1 cellular context compared by ENCODE assay signal in the genomic region with DNA sequence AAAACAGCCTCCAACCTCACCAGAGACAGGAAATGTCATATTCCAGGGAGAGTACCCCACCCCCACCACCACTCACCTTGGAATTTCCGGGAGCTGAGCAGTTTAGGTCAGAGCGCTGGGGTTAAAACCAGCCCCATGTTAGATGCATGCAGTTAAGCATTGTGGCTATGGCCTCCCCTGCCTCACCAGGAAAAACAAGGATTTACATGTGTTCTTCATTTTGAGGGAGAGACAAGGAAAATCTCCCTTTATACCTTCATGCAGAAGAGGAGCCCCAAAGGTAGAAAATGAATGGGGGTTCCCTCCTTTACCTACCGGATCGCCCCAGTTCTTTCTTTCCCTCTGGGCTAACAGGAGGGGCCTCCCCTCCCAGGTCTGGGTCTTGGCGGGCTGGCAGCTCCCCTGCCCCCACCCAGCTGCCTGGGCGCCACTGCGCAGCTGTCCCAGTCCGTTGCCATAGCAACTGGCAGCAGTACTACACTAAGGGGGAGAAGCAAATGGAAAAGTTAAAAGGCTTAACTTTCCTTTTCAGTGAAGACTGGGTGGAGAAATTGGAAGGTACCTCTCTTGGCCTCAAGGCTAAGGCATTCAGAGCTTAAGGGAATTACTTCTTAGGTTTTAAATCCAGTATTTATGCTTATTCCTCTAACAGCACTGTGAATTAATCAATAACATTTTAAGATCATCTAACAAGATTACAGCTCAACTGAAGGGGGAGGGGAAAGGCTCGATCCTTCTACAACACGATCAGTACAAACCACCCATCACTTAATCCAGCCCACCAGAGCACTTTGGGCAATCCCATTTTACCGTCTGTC.
TF ChIP-seq lines count a peak whose summit lies in the region.

No MANE protein-coding gene starts in this region.

TF ChIP-seq in GM12878, 131 proteins besides CTCF, POLR2A, EP300 and RAD21 (continues in another document):
- TF ChIP-seq RB1 (IDR thresholded peaks at IDR 0.05; ENCODE audit: borderline replicate concordance) = peak; percentile 89; the same call in 1 of the 2 replicates
- TF ChIP-seq ZBTB40 (IDR thresholded peaks at IDR 0.05; ENCODE audit: borderline replicate concordance) = peak; percentile 54; the same call in 1 of the 2 replicates
- TF ChIP-seq E2F4 (IDR thresholded peaks at IDR 0.05; ENCODE audit: low read depth, low read length) = no peak
- no peak for TF ChIP-seq SMAD5 (IDR thresholded peaks at IDR 0.05; ENCODE audit: low read depth)
- TF ChIP-seq SREBF2 (IDR thresholded peaks at IDR 0.05; ENCODE audit: low read length) = no peak
- no peak for TF ChIP-seq IRF3 (IDR thresholded peaks at IDR 0.05)
- TF ChIP-seq CEBPZ (IDR thresholded peaks at IDR 0.05; ENCODE audit: low read depth, low read length) = no peak
- no peak for TF ChIP-seq FOS (IDR thresholded peaks at IDR 0.05; ENCODE audit: borderline replicate concordance, extremely low read depth, insufficient read length)
- no peak for TF ChIP-seq HDGF (IDR thresholded peaks at IDR 0.05)
- TF ChIP-seq, protein P1, sequence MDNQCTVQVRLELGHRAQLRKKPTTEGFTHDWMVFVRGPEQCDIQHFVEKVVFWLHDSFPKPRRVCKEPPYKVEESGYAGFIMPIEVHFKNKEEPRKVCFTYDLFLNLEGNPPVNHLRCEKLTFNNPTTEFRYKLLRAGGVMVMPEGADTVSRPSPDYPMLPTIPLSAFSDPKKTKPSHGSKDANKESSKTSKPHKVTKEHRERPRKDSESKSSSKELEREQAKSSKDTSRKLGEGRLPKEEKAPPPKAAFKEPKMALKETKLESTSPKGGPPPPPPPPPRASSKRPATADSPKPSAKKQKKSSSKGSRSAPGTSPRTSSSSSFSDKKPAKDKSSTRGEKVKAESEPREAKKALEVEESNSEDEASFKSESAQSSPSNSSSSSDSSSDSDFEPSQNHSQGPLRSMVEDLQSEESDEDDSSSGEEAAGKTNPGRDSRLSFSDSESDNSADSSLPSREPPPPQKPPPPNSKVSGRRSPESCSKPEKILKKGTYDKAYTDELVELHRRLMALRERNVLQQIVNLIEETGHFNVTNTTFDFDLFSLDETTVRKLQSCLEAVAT (IDR thresholded peaks at IDR 0.05) = no peak
- peak; percentile 93 for TF ChIP-seq TCF12 (IDR thresholded peaks at IDR 0.05; ENCODE audit: low read depth, low read length)
- TF ChIP-seq RBBP5 (conservative IDR thresholded peaks at IDR 0.05) = no peak
- no peak for TF ChIP-seq HSF1 (IDR thresholded peaks at IDR 0.05; ENCODE audit: low read depth, low read length)
- TF ChIP-seq, protein P2, sequence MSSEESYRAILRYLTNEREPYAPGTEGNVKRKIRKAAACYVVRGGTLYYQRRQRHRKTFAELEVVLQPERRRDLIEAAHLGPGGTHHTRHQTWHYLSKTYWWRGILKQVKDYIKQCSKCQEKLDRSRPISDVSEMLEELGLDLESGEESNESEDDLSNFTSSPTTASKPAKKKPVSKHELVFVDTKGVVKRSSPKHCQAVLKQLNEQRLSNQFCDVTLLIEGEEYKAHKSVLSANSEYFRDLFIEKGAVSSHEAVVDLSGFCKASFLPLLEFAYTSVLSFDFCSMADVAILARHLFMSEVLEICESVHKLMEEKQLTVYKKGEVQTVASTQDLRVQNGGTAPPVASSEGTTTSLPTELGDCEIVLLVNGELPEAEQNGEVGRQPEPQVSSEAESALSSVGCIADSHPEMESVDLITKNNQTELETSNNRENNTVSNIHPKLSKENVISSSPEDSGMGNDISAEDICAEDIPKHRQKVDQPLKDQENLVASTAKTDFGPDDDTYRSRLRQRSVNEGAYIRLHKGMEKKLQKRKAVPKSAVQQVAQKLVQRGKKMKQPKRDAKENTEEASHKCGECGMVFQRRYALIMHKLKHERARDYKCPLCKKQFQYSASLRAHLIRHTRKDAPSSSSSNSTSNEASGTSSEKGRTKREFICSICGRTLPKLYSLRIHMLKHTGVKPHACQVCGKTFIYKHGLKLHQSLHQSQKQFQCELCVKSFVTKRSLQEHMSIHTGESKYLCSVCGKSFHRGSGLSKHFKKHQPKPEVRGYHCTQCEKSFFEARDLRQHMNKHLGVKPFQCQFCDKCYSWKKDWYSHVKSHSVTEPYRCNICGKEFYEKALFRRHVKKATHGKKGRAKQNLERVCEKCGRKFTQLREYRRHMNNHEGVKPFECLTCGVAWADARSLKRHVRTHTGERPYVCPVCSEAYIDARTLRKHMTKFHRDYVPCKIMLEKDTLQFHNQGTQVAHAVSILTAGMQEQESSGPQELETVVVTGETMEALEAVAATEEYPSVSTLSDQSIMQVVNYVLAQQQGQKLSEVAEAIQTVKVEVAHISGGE (CRISPR knock-in tag; IDR thresholded peaks at IDR 0.05) = no peak
- no peak for TF ChIP-seq EGR1 (IDR thresholded peaks at IDR 0.05; ENCODE audit: borderline replicate concordance in 1 of 2, low read depth in 2 of 2, low read length in 2 of 2)
- no peak for TF ChIP-seq CBFB (IDR thresholded peaks at IDR 0.05; ENCODE audit: low read depth)
- TF ChIP-seq ZNF622 (IDR thresholded peaks at IDR 0.05) = no peak
- no peak for TF ChIP-seq FOXK2 (IDR thresholded peaks at IDR 0.05)
- TF ChIP-seq BACH1 (IDR thresholded peaks at IDR 0.05; ENCODE audit: borderline replicate concordance) = no peak
- TF ChIP-seq SRF (IDR thresholded peaks at IDR 0.05; ENCODE audit: low read depth in 2 of 2, low read length in 2 of 2) = no peak
- no peak for TF ChIP-seq CBX3 (IDR thresholded peaks at IDR 0.05; ENCODE audit: borderline replicate concordance, low read depth)
- TF ChIP-seq RUNX3 (IDR thresholded peaks at IDR 0.05; ENCODE audit: low read length) = 0 out of 2 replicates have a peak, but pooled peaks have one; percentile 0
- no peak for TF ChIP-seq ASH2L (IDR thresholded peaks at IDR 0.05; ENCODE audit: borderline replicate concordance, low read depth)
- TF ChIP-seq, protein P3, sequence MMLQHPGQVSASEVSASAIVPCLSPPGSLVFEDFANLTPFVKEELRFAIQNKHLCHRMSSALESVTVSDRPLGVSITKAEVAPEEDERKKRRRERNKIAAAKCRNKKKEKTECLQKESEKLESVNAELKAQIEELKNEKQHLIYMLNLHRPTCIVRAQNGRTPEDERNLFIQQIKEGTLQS (IDR thresholded peaks at IDR 0.05; ENCODE audit: borderline replicate concordance, extremely low read depth, low read depth, low read length) = no peak
- no peak for TF ChIP-seq FOXM1 (IDR thresholded peaks at IDR 0.05; ENCODE audit: low read depth, low read length)
- no peak for TF ChIP-seq HDAC2 (IDR thresholded peaks at IDR 0.05)
- TF ChIP-seq BMI1 (IDR thresholded peaks at IDR 0.05; ENCODE audit: borderline replicate concordance) = peak; percentile 99
- TF ChIP-seq BCLAF1 (IDR thresholded peaks at IDR 0.05) = no peak
- no peak for TF ChIP-seq ETV6 (conservative IDR thresholded peaks at IDR 0.05 in 1 of 2, IDR thresholded peaks at IDR 0.05 in 1 of 2; ENCODE audit: borderline replicate concordance in 1 of 2, low read depth in 1 of 2)
- TF ChIP-seq NR2C1 (IDR thresholded peaks at IDR 0.05) = no peak
- TF ChIP-seq GATAD2B (conservative IDR thresholded peaks at IDR 0.05; ENCODE audit: low read depth) = no peak
- TF ChIP-seq EED (IDR thresholded peaks at IDR 0.05; ENCODE audit: low read depth) = no peak
